In the genomic region with DNA sequence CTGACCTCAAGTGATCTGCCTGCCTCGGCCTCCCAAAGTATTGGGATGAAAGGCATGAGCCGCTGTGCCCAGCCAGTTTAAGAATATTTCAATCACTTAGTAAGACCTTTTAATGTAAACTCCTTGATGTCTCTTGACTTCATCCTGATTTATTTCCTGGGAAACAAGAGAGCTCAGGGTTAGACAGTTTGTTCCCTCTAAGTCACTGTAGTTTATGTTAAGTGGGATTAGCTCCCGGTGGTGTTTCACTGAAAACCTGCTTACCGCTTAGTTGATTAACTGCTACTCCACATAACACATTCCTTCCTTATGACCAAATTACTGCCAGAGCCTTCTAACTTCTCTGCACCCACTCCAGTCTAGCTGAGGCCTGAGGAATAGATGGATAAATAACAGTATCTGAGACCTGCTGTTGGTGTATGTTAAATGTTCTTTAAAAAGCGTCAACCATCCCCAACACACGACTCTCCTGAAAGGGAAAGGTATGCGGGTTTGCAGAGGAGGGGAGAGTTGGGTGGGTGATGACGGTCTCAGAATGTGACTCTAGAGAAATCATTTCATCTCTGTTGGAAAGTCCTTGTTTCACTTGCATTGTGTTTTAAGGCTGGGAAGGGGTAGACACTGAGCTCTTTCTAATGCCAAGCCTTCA, we compare ENCODE assay signal across 9 cellular contexts. TPM values are rescaled to one million over a fixed set of nuclear protein-coding genes. Genes with fewer than 3 reads are reported as not detected.
DNase-seq lines count a peak whose midpoint lies in the region; ATAC-seq and TF ChIP-seq lines count a peak whose summit lies in the region.
"Had no signal": no experiment of that assay in that cellular context is flagged by ENCODE, and none has a peak within 500 bp of the region (broad histone marks: within the 10 kb centered on the region; RNA-seq: fewer than 3 reads in every experiment).

No MANE protein-coding gene starts in this region.

- no peak overlapping the region for H2BK15ac ChIP-seq in mesendoderm (replicated peaks; ENCODE audit: low read depth)

- ATAC-seq in Right ventricle myocardium inferior = no peak
- ATAC-seq in GM19463 (IDR thresholded peaks at IDR 0.05; ENCODE audit: unreplicated experiment) = no peak

- TF ChIP-seq CTCF in right atrium auricular region (IDR thresholded peaks at IDR 0.05) = no peak
- TF ChIP-seq CTCF in cardiac fibroblast (IDR thresholded peaks at IDR 0.05; ENCODE audit: low read depth, low read length) = no peak

- no CpG with 5 or more reads among the region's 8 CpGs for WGBS in mesendoderm (ENCODE audit: extremely low coverage, insufficient coverage, low lambda C conversion rate)

- no peak overlapping the region for H2AK5ac ChIP-seq in mesendoderm (ENCODE audit: low read length)

- H2BK5ac ChIP-seq in mesendoderm (ENCODE audit: low read length) = no peak overlapping the region

- no peak overlapping the region for H3K56ac ChIP-seq in mesendoderm (ENCODE audit: low read length)

- H3K4me3 ChIP-seq in right atrium auricular region (no peak overlapping the region), cardiac fibroblast (replicated peaks in 1 of 2; ENCODE audit: low read depth in 2 of 2, low read length in 2 of 2) (no peak overlapping the region), mesendoderm (ENCODE audit: low read length) (no peak overlapping the region)

- no peak for DNase-seq in right atrium auricular region (ENCODE audit: low spot score)
- no peak for DNase-seq in Right ventricle myocardium inferior (ENCODE audit: missing footprints)
- peak; percentile 39 to 57 for DNase-seq in cardiac fibroblast (ENCODE audit: low read depth in 2 of 2)
- peak; percentile 94 for DNase-seq in mesendoderm
- DNase-seq in stimulated activated CD4-positive, alpha-beta T cell treated with anti-CD3 and anti-CD28 coated beads, Interleukin-2, amount 100 ng/mL, for 24 hours = no peak
- no peak for DNase-seq in activated T-helper 2 cell treated with anti-CD3 and anti-CD28 coated beads, Interferon-gamma antibody, Interleukin-2, Interleukin-4, amounts not matched to agents 10 μg/mL and 5 μg/mL and 100 μg/mL, durations not matched to agents 14 hours and 24 hours and 36 hours (ENCODE audit: low spot score)
- no peak for DNase-seq in MV-4-11 (lab: John Stamatoyannopoulos, UW)

- no peak overlapping the region for H3K18ac ChIP-seq in mesendoderm (ENCODE audit: low read length)

- H3K4me1 ChIP-seq in right atrium auricular region = peaks cover 0 to 98% of the 10 kb centered on the region in 2 donors
- peaks cover 16% of the 10 kb centered on the region for H3K4me1 ChIP-seq in mesendoderm (ENCODE audit: control insufficient read depth, low read depth, low read length)

- H3K4me1 Mint-ChIP-seq in activated T-helper 2 cell treated with anti-CD3 and anti-CD28 coated beads, Interferon-gamma antibody, Interleukin-2, Interleukin-4, amounts not matched to agents 10 μg/mL and 5 μg/mL and 100 μg/mL, durations not matched to agents 14 hours and 24 hours and 36 hours (ENCODE audit: low read depth) = peaks cover 17% of the 10 kb centered on the region

- H4K8ac ChIP-seq in mesendoderm (ENCODE audit: low read depth, low read length) = no peak overlapping the region

- no peaks in the 10 kb centered on the region for H3K27me3 ChIP-seq in right atrium auricular region
- H3K27me3 ChIP-seq in mesendoderm (ENCODE audit: insufficient read depth, low read length, poor library complexity) = no peaks in the 10 kb centered on the region

- no peaks in the 10 kb centered on the region for H3K9me3 ChIP-seq in right atrium auricular region

- H3K27ac ChIP-seq in right atrium auricular region (peak overlapping the region; percentile 55 to 63), mesendoderm (ENCODE audit: low read depth, low read length) (peak overlapping the region; percentile 82)

- H3K27ac Mint-ChIP-seq in activated T-helper 2 cell treated with anti-CD3 and anti-CD28 coated beads, Interferon-gamma antibody, Interleukin-2, Interleukin-4, amounts not matched to agents 10 μg/mL and 5 μg/mL and 100 μg/mL, durations not matched to agents 14 hours and 24 hours and 36 hours = no peak overlapping the region
- H3K27ac Mint-ChIP-seq: B cell had no signal

- H3K79me2 ChIP-seq in mesendoderm (ENCODE audit: control insufficient read depth, insufficient read depth, low read length) = peaks cover 48% of the 10 kb centered on the region

- H3K79me1 ChIP-seq in mesendoderm (ENCODE audit: low read length) = peaks cover 36% of the 10 kb centered on the region

- H3K4me3 Mint-ChIP-seq in activated T-helper 2 cell treated with anti-CD3 and anti-CD28 coated beads, Interferon-gamma antibody, Interleukin-2, Interleukin-4, amounts not matched to agents 10 μg/mL and 5 μg/mL and 100 μg/mL, durations not matched to agents 14 hours and 24 hours and 36 hours (ENCODE audit: low read depth) = no peak overlapping the region
- H3K4me3 Mint-ChIP-seq: B cell had no signal

- H2BK120ac ChIP-seq in mesendoderm (ENCODE audit: low read depth, low read length) = no peak overlapping the region

- H3K23ac ChIP-seq in mesendoderm (ENCODE audit: low read length) = peak overlapping the region; percentile 70

- peak overlapping the region; percentile 14 for H3K9ac ChIP-seq in mesendoderm (ENCODE audit: low read length)

- H4K5ac ChIP-seq in mesendoderm (ENCODE audit: low read length) = no peak overlapping the region

- H3K27me3 Mint-ChIP-seq in activated T-helper 2 cell treated with anti-CD3 and anti-CD28 coated beads, Interferon-gamma antibody, Interleukin-2, Interleukin-4, amounts not matched to agents 10 μg/mL and 5 μg/mL and 100 μg/mL, durations not matched to agents 14 hours and 24 hours and 36 hours (ENCODE audit: low read depth) = no peaks in the 10 kb centered on the region
- H3K27me3 Mint-ChIP-seq: B cell had no signal

- no peak overlapping the region for H3K4ac ChIP-seq in mesendoderm (ENCODE audit: low read depth, low read length)

- peaks cover 20% of the 10 kb centered on the region for H3K36me3 Mint-ChIP-seq in activated T-helper 2 cell treated with anti-CD3 and anti-CD28 coated beads, Interferon-gamma antibody, Interleukin-2, Interleukin-4, amounts not matched to agents 10 μg/mL and 5 μg/mL and 100 μg/mL, durations not matched to agents 14 hours and 24 hours and 36 hours (ENCODE audit: low read depth)

- H3K4me2 ChIP-seq in mesendoderm (ENCODE audit: low read length) = peak overlapping the region; percentile 12

- no peaks in the 10 kb centered on the region for H3K36me3 ChIP-seq in right atrium auricular region
- H3K36me3 ChIP-seq in mesendoderm (ENCODE audit: control insufficient read depth, insufficient read depth, low read length) = no peaks in the 10 kb centered on the region

- no peaks in the 10 kb centered on the region for H3K9me3 Mint-ChIP-seq in activated T-helper 2 cell treated with anti-CD3 and anti-CD28 coated beads, Interferon-gamma antibody, Interleukin-2, Interleukin-4, amounts not matched to agents 10 μg/mL and 5 μg/mL and 100 μg/mL, durations not matched to agents 14 hours and 24 hours and 36 hours

- intact Hi-C loops in Right ventricle myocardium inferior (cut with DNase I) = no loop called here
- intact Hi-C loops in activated T-helper 2 cell treated with anti-CD3 and anti-CD28 coated beads, Interferon-gamma antibody, Interleukin-2, Interleukin-4, amounts not matched to agents 10 μg/mL and 5 μg/mL and 100 μg/mL, durations not matched to agents 14 hours and 24 hours and 36 hours (cut with micrococcal nuclease) = no loop called here

RNA-seq across cellular contexts. Expression of a gene that starts 48.7 kb away (rescaled TPM):
- 10 to 100 TPM; 25.6 to 39.6 TPM for total RNA-seq in right atrium auricular region
- 19.3 TPM for total RNA-seq in Right ventricle myocardium inferior
- polyA plus RNA-seq in mesendoderm (2013, experiment 1 of 2) = 32.4 TPM
- polyA plus RNA-seq in mesendoderm (2013, experiment 2 of 2) = 30.3 TPM
- total RNA-seq in activated T-helper 2 cell treated with anti-CD3 and anti-CD28 coated beads, Interferon-gamma antibody, Interleukin-2, Interleukin-4, amounts not matched to agents 10 μg/mL and 5 μg/mL and 100 μg/mL, durations not matched to agents 14 hours and 24 hours and 36 hours = 58.6 and 65.6 TPM in 2 replicates

Comparison
In these comparisons a context has a peak if more than half of its experiments do, and no peak if none do; other contexts are left out.
1. DNase-seq: peak in cardiac fibroblast (2 of 2) and mesendoderm (single experiment); none in right atrium auricular region (single experiment), Right ventricle myocardium inferior (single experiment), stimulated activated CD4-positive, alpha-beta T cell treated with anti-CD3 and anti-CD28 coated beads, Interleukin-2, amount 100 ng/mL, for 24 hours (0 of 2), activated T-helper 2 cell treated with anti-CD3 and anti-CD28 coated beads, Interferon-gamma antibody, Interleukin-2, Interleukin-4, amounts not matched to agents 10 μg/mL and 5 μg/mL and 100 μg/mL, durations not matched to agents 14 hours and 24 hours and 36 hours (single experiment) and MV-4-11 (single experiment).